8 cellular contexts compared by ENCODE assay signal in the genomic region with DNA sequence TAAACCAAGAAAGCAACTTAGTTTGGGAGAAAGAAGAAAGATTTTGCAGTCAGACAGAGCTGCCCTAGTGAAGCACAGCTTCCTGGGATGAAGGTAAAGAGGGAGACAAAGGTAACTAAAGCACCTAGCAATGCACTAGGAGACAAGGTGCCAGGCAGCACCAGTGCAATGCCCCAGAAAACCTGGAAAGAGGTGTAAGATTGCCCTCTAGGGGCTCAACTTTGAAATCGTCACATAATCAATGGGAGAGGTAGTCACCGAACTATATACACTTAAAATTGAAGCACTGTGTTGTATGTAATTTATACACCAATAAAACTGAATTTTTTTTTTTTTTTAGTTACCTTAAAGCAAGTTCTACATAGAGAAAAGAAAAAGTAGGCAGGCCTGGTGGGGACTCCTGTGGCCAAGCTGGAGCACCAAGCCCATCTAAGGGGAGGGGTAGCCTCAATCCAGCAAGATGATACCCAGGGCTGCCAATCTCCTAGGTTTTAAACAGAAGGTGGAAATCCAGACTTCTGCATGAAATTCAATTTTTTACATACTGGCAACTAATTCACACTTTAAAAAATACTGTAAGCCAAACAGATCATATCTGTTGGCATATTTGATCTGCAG. TPM values are rescaled to one million over a fixed set of nuclear protein-coding genes. Genes with fewer than 3 reads are reported as not detected.
DNase-seq lines count a peak whose midpoint lies in the region; ATAC-seq, FAIRE-seq and TF ChIP-seq lines count a peak whose summit lies in the region.

No MANE protein-coding gene starts in this region.

- no peak overlapping the region for H3K14ac ChIP-seq in mesenchymal stem cell (ENCODE audit: low read length in 2 of 2)

- H3K9me3 ChIP-seq in A549 (no peaks in the 10 kb centered on the region), breast epithelium (no peaks in the 10 kb centered on the region), mesenchymal stem cell (ENCODE audit: control insufficient read depth, low read length) (no peaks in the 10 kb centered on the region)

- H4K8ac ChIP-seq in mesenchymal stem cell (ENCODE audit: low read length) = no peak overlapping the region

- TF ChIP-seq CTCF in A549 (IDR thresholded peaks at IDR 0.05) = peak; percentile 72
- TF ChIP-seq CTCF in GM13977 (IDR thresholded peaks at IDR 0.05; ENCODE audit: extremely low read depth, insufficient read depth, missing control alignments) = peak; percentile 29
- TF ChIP-seq CTCF in breast epithelium (IDR thresholded peaks at IDR 0.05) = peak in 2 of 3 donors; percentile 29 to 35

- CTCF ChIA-PET in A549 (lab: Yijun Ruan, JAX) = interaction anchor here (0.6 to 2.5 kb wide), 23 partner anchors 8 to 975 kb away, joined by 3 to 17 read pairs (median 3); no protein-coding TSS in a partner anchor

- H3K4me1 ChIP-seq in A549 (peaks cover 26% of the 10 kb centered on the region), breast epithelium (no peaks in the 10 kb centered on the region), mesenchymal stem cell (ENCODE audit: control insufficient read depth, insufficient read depth, low read depth, low read length) (no peaks in the 10 kb centered on the region)

- TF ChIP-seq RAD21 in A549 (conservative IDR thresholded peaks at IDR 0.05 in 1 of 2, IDR thresholded peaks at IDR 0.05 in 1 of 2) = peak; percentile 70 to 72

- in situ Hi-C loops in GM13977 (cut with MboI; ENCODE audit: low pct_unique_long_range_greater_than_20kb, low sequenced_read_pairs, unreplicated experiment) = no loop called here

- intact Hi-C loops in breast epithelium (cut with DNase I; ENCODE audit: low total_unique reads) = no loop called here

- H3K4me2 ChIP-seq in A549 (peak overlapping the region; percentile 31), mesenchymal stem cell (ENCODE audit: low read length, poor library complexity, severe bottlenecking) (no peak overlapping the region)

- WGBS in A549 (ENCODE audit: missing lambda C conversion rate) = 30% methylated on average over 2 of the region's 2 CpGs
- no CpG with 5 or more reads among the region's 2 CpGs for WGBS in mesenchymal stem cell

- POLR2A ChIA-PET in A549 (lab: Yijun Ruan, JAX) = no interaction called here

- H2BK5ac ChIP-seq in mesenchymal stem cell (ENCODE audit: low read depth, low read length, poor library complexity, severe bottlenecking) = no peak overlapping the region

- H3K27me3 ChIP-seq in breast epithelium = no peaks in the 10 kb centered on the region
- H3K27me3 ChIP-seq in mesenchymal stem cell (ENCODE audit: control insufficient read depth in 1 of 2, insufficient read depth in 1 of 2, low read length in 2 of 2) = no peaks in the 10 kb centered on the region

- peak; percentile 55 for DNase-seq in A549 (ENCODE audit: low read depth in 1 of 2, low spot score in 1 of 2)
- DNase-seq in GM13977 (ENCODE audit: low spot score) = peak; percentile 36
- DNase-seq in NCI-H2196 treated with DMSO at 0.1 percent for 48 hours (lab: John Stamatoyannopoulos, UW; ENCODE audit: unreplicated experiment) = peak; percentile 20
- DNase-seq in breast epithelium (ENCODE audit: low spot score in 2 of 2) = no peak
- peak; percentile 35 for DNase-seq in mesenchymal stem cell
- DNase-seq in retina = no peak

- H2BK120ac ChIP-seq in mesenchymal stem cell (ENCODE audit: low read depth, low read length) = no peak overlapping the region

- no peak overlapping the region for H2BK15ac ChIP-seq in mesenchymal stem cell (ENCODE audit: low read depth, poor library complexity, severe bottlenecking)

- TF ChIP-seq POLR2A in A549 (IDR thresholded peaks at IDR 0.05; ENCODE audit: low read length) (no peak), breast epithelium (IDR thresholded peaks at IDR 0.05) (no peak)

- H3K36me3 ChIP-seq in breast epithelium (peaks cover 10% of the 10 kb centered on the region), mesenchymal stem cell (ENCODE audit: control insufficient read depth in 1 of 2, insufficient read depth in 2 of 2, low read depth in 1 of 2, low read length in 2 of 2) (peaks cover 31 to 60% of the 10 kb centered on the region in 2 experiments)

- no peak overlapping the region for H2AFZ ChIP-seq in mesenchymal stem cell (ENCODE audit: low read depth, low read length)

- H3K27ac ChIP-seq in A549 = peak overlapping the region; percentile 67 to 85; a peak in 5 of 6 replicates
- peak overlapping the region; percentile 44 to 71 for H3K27ac ChIP-seq in breast epithelium
- no peak overlapping the region for H3K27ac ChIP-seq in mesenchymal stem cell (ENCODE audit: low read length, poor library complexity, severe bottlenecking)

- H3K9ac ChIP-seq in mesenchymal stem cell (ENCODE audit: low read length) = peak overlapping the region; percentile 15

- no peak overlapping the region for H2AK5ac ChIP-seq in mesenchymal stem cell (ENCODE audit: low read length, severe bottlenecking)

- ATAC-seq in A549 = peak; percentile 87 to 91
- ATAC-seq in HG02973 (IDR thresholded peaks at IDR 0.05; ENCODE audit: unreplicated experiment) = no peak
- no peak for ATAC-seq in GM19455 (IDR thresholded peaks at IDR 0.05; ENCODE audit: unreplicated experiment)

- H2BK12ac ChIP-seq in mesenchymal stem cell (ENCODE audit: low read length in 2 of 2) = no peak overlapping the region

- TF ChIP-seq EP300 in A549 (IDR thresholded peaks at IDR 0.05) = no peak

- no peak overlapping the region for H3K18ac ChIP-seq in mesenchymal stem cell (ENCODE audit: low read depth in 1 of 2, low read length in 2 of 2)

- H4K91ac ChIP-seq in mesenchymal stem cell (ENCODE audit: low read length) = no peak overlapping the region

- no peak overlapping the region for H3K23ac ChIP-seq in mesenchymal stem cell (ENCODE audit: low read length in 2 of 2)

- FAIRE-seq in A549 (lab: Jason Lieb, UNC) = no peak

- H3K4me3 ChIP-seq in A549 (no peak overlapping the region), breast epithelium (no peak overlapping the region), mesenchymal stem cell (ENCODE audit: insufficient read depth in 1 of 2, low read depth in 1 of 2, low read length in 2 of 2) (no peak overlapping the region)

- no peak overlapping the region for H3K4ac ChIP-seq in mesenchymal stem cell (ENCODE audit: low read depth in 1 of 2, low read length in 2 of 2)

- H3K79me1 ChIP-seq in mesenchymal stem cell (replicated peaks; ENCODE audit: low read length, poor library complexity, severe bottlenecking) = peaks cover 14% of the 10 kb centered on the region

TF ChIP-seq in A549, 52 proteins besides CTCF, POLR2A, EP300 and RAD21:
- TF ChIP-seq SMC3 (IDR thresholded peaks at IDR 0.05) (peak; percentile 48; the same call in 2 of the 3 replicates), RARB (CRISPR knock-in tag; IDR thresholded peaks at IDR 0.05) (no peak), ZNF302 (CRISPR knock-in tag; IDR thresholded peaks at IDR 0.05) (no peak)
- TF ChIP-seq, protein P1, sequence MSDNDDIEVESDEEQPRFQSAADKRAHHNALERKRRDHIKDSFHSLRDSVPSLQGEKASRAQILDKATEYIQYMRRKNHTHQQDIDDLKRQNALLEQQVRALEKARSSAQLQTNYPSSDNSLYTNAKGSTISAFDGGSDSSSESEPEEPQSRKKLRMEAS (IDR thresholded peaks at IDR 0.05) = peak; percentile 5; the same call in 1 of the 2 replicates

RNA-seq across cellular contexts. Expression of gene CDK5RAP2, which starts 48.2 kb away (rescaled TPM):
- 37.1 and 44.6 TPM in 2 replicates for polyA plus RNA-seq in A549 (2011; rRNA removed)
- 31.3 and 34.2 TPM in 2 replicates for polyA plus RNA-seq in A549 (2012; cell fraction: cytosol; rRNA removed)
- 78.3 and 93.3 TPM in 2 replicates for polyA plus RNA-seq in A549 (2012; cell fraction: nucleus; rRNA removed)
- polyA plus RNA-seq in A549 (2017; fragmentation: RNase III; extraction: RNeasy Plus Mini Kit Qiagen cat#74134 plus additional on column Dnase treatment) = 28.7 to 31.9 TPM (median 29.1 TPM) in 3 replicates
- 62.0 and 63.0 TPM in 2 replicates for polyA minus RNA-seq in A549 (2011; rRNA and poly(A)+ RNA removed)
- 10 to 100 TPM; 44.5 to 77.4 (median 60.6) TPM for total RNA-seq in breast epithelium
- polyA plus RNA-seq in mesenchymal stem cell (2013, experiment 1 of 2) = 9.3 TPM
- 8.7 TPM for polyA plus RNA-seq in mesenchymal stem cell (2013, experiment 2 of 2)

Comparison
In these comparisons a context has a peak if more than half of its experiments do, and no peak if none do; other contexts are left out.
1. ATAC-seq: peak in A549 (2 of 2); none in HG02973 (single experiment) and GM19455 (single experiment).
2. DNase-seq: peak in A549 (2 of 2), GM13977 (single experiment), NCI-H2196 treated with DMSO at 0.1 percent for 48 hours (single experiment) and mesenchymal stem cell (single experiment); none in breast epithelium (0 of 2) and retina (single experiment).
3. Peak in every context shown above with its lines, with median percentiles within 50 percentile points of each other: CTCF ChIP-seq.